15 cellular contexts compared by ENCODE assay signal in the genomic region with DNA sequence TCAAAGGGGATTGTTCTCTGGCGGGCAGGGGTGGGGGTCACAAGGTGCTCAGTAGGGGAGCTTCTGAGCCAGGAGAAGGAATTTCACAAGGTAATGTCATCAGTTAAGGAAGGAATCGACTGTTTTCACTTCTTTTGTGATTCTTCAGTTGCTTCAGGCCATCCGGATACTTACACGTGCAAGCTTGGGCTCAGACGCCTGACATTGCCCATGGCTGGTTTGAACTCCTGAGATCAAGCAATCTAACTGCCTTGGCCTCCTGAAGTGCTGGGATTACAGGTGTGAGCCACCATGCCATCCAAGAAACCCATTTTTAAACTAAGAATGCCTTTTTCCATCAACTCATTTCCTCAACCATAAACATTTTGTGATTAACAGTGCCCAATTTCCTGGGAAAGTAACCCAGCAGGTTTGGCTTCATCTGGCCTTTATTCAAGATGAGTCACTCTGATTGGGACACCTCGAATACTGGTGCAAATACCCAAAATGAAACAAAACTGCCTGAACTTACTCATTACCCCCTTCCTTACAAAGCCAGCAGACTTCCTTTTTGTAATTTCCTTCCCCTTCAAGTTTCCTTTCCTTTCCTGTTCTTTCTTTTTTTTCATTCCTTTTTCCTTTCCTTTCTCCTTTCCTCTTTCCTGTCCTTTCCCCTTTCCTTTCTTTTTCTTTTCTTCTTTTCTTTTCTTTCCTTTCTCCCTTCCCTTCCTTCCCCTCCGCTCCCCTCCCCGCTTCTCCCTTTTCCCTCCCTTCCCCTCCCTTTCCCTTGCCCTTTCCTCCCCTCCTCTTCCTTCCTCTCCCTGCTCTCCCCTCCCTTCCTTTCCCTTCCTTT. TPM values are rescaled to one million over a fixed set of nuclear protein-coding genes. Genes with fewer than 3 reads are reported as not detected.
DNase-seq lines count a peak whose midpoint lies in the region; ATAC-seq, FAIRE-seq and TF ChIP-seq lines count a peak whose summit lies in the region.
"Had no signal": no experiment of that assay in that cellular context is flagged by ENCODE, and none has a peak within 500 bp of the region (broad histone marks: within the 10 kb centered on the region; RNA-seq: fewer than 3 reads in every experiment).

No MANE protein-coding gene starts in this region.

- DNase-seq in activated CD8-positive, alpha-beta memory T cell treated with anti-CD3 and anti-CD28 coated beads, Interleukin-2, amount 10 ng/mL, durations not matched to agents 7 days and 5 days: no peak
- no peak for DNase-seq in activated CD8-positive, alpha-beta memory T cell treated with anti-CD3 and anti-CD28 coated beads for 24 hours
- peak; percentile 50 for DNase-seq in NOMO-1 treated with DMSO at 0.1 percent for 48 hours (lab: John Stamatoyannopoulos, UW; ENCODE audit: unreplicated experiment)
- DNase-seq in endothelial cell of umbilical vein (ENCODE audit: low read depth, low spot score): peak; percentile 51
- DNase-seq in OCI-LY7 (ENCODE audit: low spot score): no peak
- no peak for DNase-seq in hypothalamus (lab: John Stamatoyannopoulos, UW)
- DNase-seq: activated T-cell treated with anti-CD3 and anti-CD28 coated beads for 4 hours; KBM-7; NCI-H524; stimulated activated CD4-positive, alpha-beta T cell treated with anti-CD3 and anti-CD28 coated beads, Interleukin-1b, Interleukin-23, amount 100 ng/mL, for 48 hours had no signal

- peaks cover 59% of the 10 kb centered on the region for H3K4me1 Mint-ChIP-seq in activated CD8-positive, alpha-beta memory T cell treated with anti-CD3 and anti-CD28 coated beads, Interleukin-2, amount 10 ng/mL, durations not matched to agents 7 days and 5 days
- H3K4me1 Mint-ChIP-seq in stimulated activated naive CD8-positive, alpha-beta T cell treated with anti-CD3 and anti-CD28 coated beads, Interleukin-15, Interleukin-2, amounts not matched to agents 100 ng/mL and 50 ng/mL, for 24 hours (ENCODE audit: low read depth): peaks cover 64% of the 10 kb centered on the region
- H3K4me1 Mint-ChIP-seq: neural crest cell had no signal

- BruUV-seq in endothelial cell of umbilical vein (replicated peaks; lab: Mats Ljungman, UMichigan): no TSS peak
- BruUV-seq in OCI-LY7 (replicated peaks; lab: Mats Ljungman, UMichigan): no TSS peak

- H2AFZ ChIP-seq in endothelial cell of umbilical vein (ENCODE audit: low read depth, low read length) (no peak overlapping the region), OCI-LY7 (ENCODE audit: low read length) (no peak overlapping the region)

- no peaks in the 10 kb centered on the region for H3K9me3 ChIP-seq in endothelial cell of umbilical vein (replicated peaks; ENCODE audit: control insufficient read depth, insufficient read depth, low read length)
- H3K9me3 ChIP-seq in OCI-LY7 (ENCODE audit: low read length): no peaks in the 10 kb centered on the region
- H3K9me3 ChIP-seq: thoracic aorta had no signal

- H3K36me3 ChIP-seq in endothelial cell of umbilical vein (ENCODE audit: control insufficient read depth in 2 of 2, extremely low read depth in 1 of 2, insufficient read depth in 2 of 2, low read length in 2 of 2): no peaks in the 10 kb centered on the region
- no peaks in the 10 kb centered on the region for H3K36me3 ChIP-seq in OCI-LY7 (ENCODE audit: insufficient read depth, low read length)
- H3K36me3 ChIP-seq: thoracic aorta had no signal

- dilution Hi-C loops in endothelial cell of umbilical vein (cut with MboI; ENCODE audit: extremely low pct_ligation_motif_present, low sequenced_read_pairs): no loop called here

- H4K20me1 ChIP-seq in endothelial cell of umbilical vein (replicated peaks; ENCODE audit: control insufficient read depth, extremely low read depth, insufficient read depth, low read length) (no peaks in the 10 kb centered on the region), OCI-LY7 (ENCODE audit: insufficient read depth, low read length) (no peaks in the 10 kb centered on the region)

- H3K9me1 ChIP-seq in endothelial cell of umbilical vein (replicated peaks; ENCODE audit: control insufficient read depth, extremely low read depth, insufficient read depth, low read length): no peaks in the 10 kb centered on the region

- FAIRE-seq in endothelial cell of umbilical vein (lab: Jason Lieb, UNC): peak; percentile 78

- H3K27me3 ChIP-seq in endothelial cell of umbilical vein (ENCODE audit: control insufficient read depth in 2 of 2, insufficient read depth in 2 of 2, low read length in 2 of 2): no peaks in the 10 kb centered on the region

- no peak overlapping the region for H3K27ac ChIP-seq in endothelial cell of umbilical vein (ENCODE audit: insufficient read depth, low read depth, low read length)
- H3K27ac ChIP-seq in OCI-LY7 (ENCODE audit: low read depth, low read length, poor library complexity, severe bottlenecking): no peak overlapping the region
- H3K27ac ChIP-seq: thoracic aorta had no signal

- no peak for ATAC-seq in activated CD8-positive, alpha-beta memory T cell treated with anti-CD3 and anti-CD28 coated beads, Interleukin-2, amount 10 ng/mL, durations not matched to agents 7 days and 5 days
- ATAC-seq in HG03571 (IDR thresholded peaks at IDR 0.05; ENCODE audit: unreplicated experiment): no peak

- no peaks in the 10 kb centered on the region for H3K79me2 ChIP-seq in endothelial cell of umbilical vein (ENCODE audit: control insufficient read depth, insufficient read depth, low read length)
- H3K79me2 ChIP-seq in OCI-LY7 (ENCODE audit: insufficient read depth, low read depth, low read length): no peaks in the 10 kb centered on the region

- CTCF ChIA-PET in activated CD8-positive, alpha-beta memory T cell treated with anti-CD3 and anti-CD28 coated beads, Interleukin-2, amount 10 ng/mL, durations not matched to agents 7 days and 5 days (lab: Charles Lee): interaction anchor here (1.2 to 1.4 kb wide), 2 partner anchors 36 to 476 kb away, joined by 3 to 5 read pairs; no protein-coding TSS in a partner anchor
- CTCF ChIA-PET in endothelial cell of umbilical vein (lab: Charles Lee): interaction anchor here (1.8 kb wide), 1 partner anchor 7 kb away, joined by 4 read pairs; no protein-coding TSS in a partner anchor
- CTCF ChIA-PET in OCI-LY7 (lab: Charles Lee; ENCODE audit: unreplicated experiment): no interaction called here

- H3K36me3 Mint-ChIP-seq in activated CD8-positive, alpha-beta memory T cell treated with anti-CD3 and anti-CD28 coated beads, Interleukin-2, amount 10 ng/mL, durations not matched to agents 7 days and 5 days: peaks cover 1% of the 10 kb centered on the region
- no peaks in the 10 kb centered on the region for H3K36me3 Mint-ChIP-seq in stimulated activated naive CD8-positive, alpha-beta T cell treated with anti-CD3 and anti-CD28 coated beads, Interleukin-15, Interleukin-2, amounts not matched to agents 100 ng/mL and 50 ng/mL, for 24 hours (ENCODE audit: low read depth)

- TF ChIP-seq CTCF in endothelial cell of umbilical vein (IDR thresholded peaks at IDR 0.05; ENCODE audit: extremely low read depth in 1 of 2, insufficient read depth in 1 of 2, low read depth in 1 of 2, low read length in 2 of 2) (no peak), OCI-LY7 (conservative IDR thresholded peaks at IDR 0.05; ENCODE audit: low read length) (no peak)

- TF ChIP-seq POLR2A in endothelial cell of umbilical vein (IDR thresholded peaks at IDR 0.05; ENCODE audit: low read depth, low read length): no peak

- H3K4me2 ChIP-seq in endothelial cell of umbilical vein (ENCODE audit: insufficient read depth, low read length): no peak overlapping the region
- no peak overlapping the region for H3K4me2 ChIP-seq in OCI-LY7 (ENCODE audit: low read length)

- POLR2A ChIA-PET in endothelial cell of umbilical vein (lab: Charles Lee): no interaction called here
- POLR2A ChIA-PET in OCI-LY7 (lab: Charles Lee): interaction anchor here (0.6 to 0.7 kb wide), 2 partner anchors 14 to 363 kb away, joined by 3 to 6 read pairs; no protein-coding TSS in a partner anchor

- no peaks in the 10 kb centered on the region for H3K27me3 Mint-ChIP-seq in activated CD8-positive, alpha-beta memory T cell treated with anti-CD3 and anti-CD28 coated beads, Interleukin-2, amount 10 ng/mL, durations not matched to agents 7 days and 5 days
- H3K27me3 Mint-ChIP-seq in stimulated activated naive CD8-positive, alpha-beta T cell treated with anti-CD3 and anti-CD28 coated beads, Interleukin-15, Interleukin-2, amounts not matched to agents 100 ng/mL and 50 ng/mL, for 24 hours: no peaks in the 10 kb centered on the region

- H3K9ac ChIP-seq in endothelial cell of umbilical vein (replicated peaks; ENCODE audit: extremely low read depth, insufficient read depth, low read length): no peak overlapping the region

- no peaks in the 10 kb centered on the region for H3K9me2 ChIP-seq in OCI-LY7 (ENCODE audit: insufficient read depth, low read length)

- H3K4me1 ChIP-seq in endothelial cell of umbilical vein (ENCODE audit: control insufficient read depth, extremely low read depth, insufficient read depth, low read length) (peaks cover 30% of the 10 kb centered on the region), OCI-LY7 (ENCODE audit: insufficient read depth, low read length, poor library complexity, severe bottlenecking) (no peaks in the 10 kb centered on the region)

- no peaks in the 10 kb centered on the region for H3K9me3 Mint-ChIP-seq in activated CD8-positive, alpha-beta memory T cell treated with anti-CD3 and anti-CD28 coated beads, Interleukin-2, amount 10 ng/mL, durations not matched to agents 7 days and 5 days (ENCODE audit: low read depth)
- H3K9me3 Mint-ChIP-seq in stimulated activated naive CD8-positive, alpha-beta T cell treated with anti-CD3 and anti-CD28 coated beads, Interleukin-15, Interleukin-2, amounts not matched to agents 100 ng/mL and 50 ng/mL, for 24 hours: no peaks in the 10 kb centered on the region
- H3K9me3 Mint-ChIP-seq: neural crest cell had no signal

- H3K4me3 ChIP-seq in endothelial cell of umbilical vein (replicated peaks in 1 of 3; ENCODE audit: insufficient read depth in 1 of 3, low read depth in 1 of 3, low read length in 3 of 3) (no peak overlapping the region), OCI-LY7 (ENCODE audit: low read depth, low read length, poor library complexity, severe bottlenecking) (no peak overlapping the region)
- H3K4me3 ChIP-seq: thoracic aorta had no signal

- intact Hi-C loops in endothelial cell of umbilical vein (cut with micrococcal nuclease) (no loop called here), OCI-LY7 (cut with micrococcal nuclease; ENCODE audit: unreplicated experiment) (no loop called here)

- H3K4me3 Mint-ChIP-seq in activated CD8-positive, alpha-beta memory T cell treated with anti-CD3 and anti-CD28 coated beads, Interleukin-2, amount 10 ng/mL, durations not matched to agents 7 days and 5 days: no peak overlapping the region
- H3K4me3 Mint-ChIP-seq in stimulated activated naive CD8-positive, alpha-beta T cell treated with anti-CD3 and anti-CD28 coated beads, Interleukin-15, Interleukin-2, amounts not matched to agents 100 ng/mL and 50 ng/mL, for 24 hours: peak overlapping the region; percentile 34
- H3K4me3 Mint-ChIP-seq: neural crest cell had no signal

- peak overlapping the region; percentile 3 for H3K27ac Mint-ChIP-seq in activated CD8-positive, alpha-beta memory T cell treated with anti-CD3 and anti-CD28 coated beads, Interleukin-2, amount 10 ng/mL, durations not matched to agents 7 days and 5 days
- peak overlapping the region; percentile 79 for H3K27ac Mint-ChIP-seq in stimulated activated naive CD8-positive, alpha-beta T cell treated with anti-CD3 and anti-CD28 coated beads, Interleukin-15, Interleukin-2, amounts not matched to agents 100 ng/mL and 50 ng/mL, for 24 hours

RNA-seq across cellular contexts. Expression of gene RNASE10, which starts 10.2 kb away (rescaled TPM):
- under 1 TPM; 0.30 to 0.67 TPM for total RNA-seq in activated CD8-positive, alpha-beta memory T cell treated with anti-CD3 and anti-CD28 coated beads, Interleukin-2, amount 10 ng/mL, durations not matched to agents 7 days and 5 days
- total RNA-seq in endothelial cell of umbilical vein (1.2 and 1.8 TPM in 2 replicates), OCI-LY7 (2022) (1.5 and 1.7 TPM in 2 replicates)
- 0.12 TPM in 1 of 2 replicates, not detected in the other for polyA plus RNA-seq in endothelial cell of umbilical vein
- polyA plus RNA-seq in endothelial cell of umbilical vein (2011; cell fraction: cytosol; rRNA removed): 0.11 and 0.18 TPM in 2 replicates
- polyA plus RNA-seq in endothelial cell of umbilical vein (2011; cell fraction: nucleus; rRNA removed): not detected in 2 replicates
- 0.55 and 0.91 TPM in 2 replicates for polyA plus RNA-seq in endothelial cell of umbilical vein (2012)
- 0.30 TPM in 1 of 2 replicates, not detected in the other for polyA minus RNA-seq in endothelial cell of umbilical vein
- not detected for polyA minus RNA-seq in endothelial cell of umbilical vein (2011; cell fraction: cytosol; rRNA and poly(A)+ RNA removed)
- polyA minus RNA-seq in endothelial cell of umbilical vein (2011; cell fraction: nucleus; rRNA and poly(A)+ RNA removed): not detected in 2 replicates
- total RNA-seq in OCI-LY7 (2014; rRNA removed; shearing (Covaris generic)): not detected in 2 replicates
- total RNA-seq: thoracic aorta had no signal
- polyA plus RNA-seq: AG04450 had no signal

RNA-seq across cellular contexts. Expression of gene PNP, which starts 25.9 kb away (rescaled TPM):
- total RNA-seq in activated CD8-positive, alpha-beta memory T cell treated with anti-CD3 and anti-CD28 coated beads, Interleukin-2, amount 10 ng/mL, durations not matched to agents 7 days and 5 days: 100 to 1,000 TPM; 173 to 194 TPM
- total RNA-seq in endothelial cell of umbilical vein (189 and 271 TPM in 2 replicates), OCI-LY7 (2022) (118 and 128 TPM in 2 replicates)
- 232 and 245 TPM in 2 replicates for polyA plus RNA-seq in endothelial cell of umbilical vein
- polyA plus RNA-seq in endothelial cell of umbilical vein (2011; cell fraction: cytosol; rRNA removed): 243 and 281 TPM in 2 replicates
- 247 and 283 TPM in 2 replicates for polyA plus RNA-seq in endothelial cell of umbilical vein (2011; cell fraction: nucleus; rRNA removed)
- 185 and 262 TPM in 2 replicates for polyA plus RNA-seq in endothelial cell of umbilical vein (2012)
- 189 and 212 TPM in 2 replicates for polyA minus RNA-seq in endothelial cell of umbilical vein
- polyA minus RNA-seq in endothelial cell of umbilical vein (2011; cell fraction: cytosol; rRNA and poly(A)+ RNA removed): 97.0 TPM
- 95.2 and 95.7 TPM in 2 replicates for polyA minus RNA-seq in endothelial cell of umbilical vein (2011; cell fraction: nucleus; rRNA and poly(A)+ RNA removed)
- total RNA-seq in OCI-LY7 (2014; rRNA removed; shearing (Covaris generic)): 120 and 127 TPM in 2 replicates

RNA-seq across cellular contexts. Expression of gene PIP4P1, which starts 33.9 kb away (rescaled TPM):
- total RNA-seq in activated CD8-positive, alpha-beta memory T cell treated with anti-CD3 and anti-CD28 coated beads, Interleukin-2, amount 10 ng/mL, durations not matched to agents 7 days and 5 days: 10 to 100 TPM; 30.9 to 31.7 TPM
- 28.6 and 33.6 TPM in 2 replicates for total RNA-seq in endothelial cell of umbilical vein
- 52.5 and 58.6 TPM in 2 replicates for polyA plus RNA-seq in endothelial cell of umbilical vein
- polyA plus RNA-seq in endothelial cell of umbilical vein (2011; cell fraction: cytosol; rRNA removed): 33.8 and 34.5 TPM in 2 replicates
- polyA plus RNA-seq in endothelial cell of umbilical vein (2011; cell fraction: nucleus; rRNA removed): 98.7 and 120 TPM in 2 replicates
- polyA plus RNA-seq in endothelial cell of umbilical vein (2012): 19.1 and 21.5 TPM in 2 replicates
- 65.1 and 69.4 TPM in 2 replicates for polyA minus RNA-seq in endothelial cell of umbilical vein
- polyA minus RNA-seq in endothelial cell of umbilical vein (2011; cell fraction: cytosol; rRNA and poly(A)+ RNA removed): 21.2 TPM
- 26.2 and 28.5 TPM in 2 replicates for polyA minus RNA-seq in endothelial cell of umbilical vein (2011; cell fraction: nucleus; rRNA and poly(A)+ RNA removed)
- total RNA-seq in OCI-LY7 (2014; rRNA removed; shearing (Covaris generic)): 23.3 and 26.9 TPM in 2 replicates
- 43.6 and 44.7 TPM in 2 replicates for total RNA-seq in OCI-LY7 (2022)

RNA-seq across cellular contexts. Expression of gene APEX1, which starts 40.1 kb away (rescaled TPM):
- total RNA-seq in activated CD8-positive, alpha-beta memory T cell treated with anti-CD3 and anti-CD28 coated beads, Interleukin-2, amount 10 ng/mL, durations not matched to agents 7 days and 5 days: 100 to 1,000 TPM; 112 to 179 TPM
- 227 and 231 TPM in 2 replicates for total RNA-seq in endothelial cell of umbilical vein
- polyA plus RNA-seq in endothelial cell of umbilical vein: 304 and 387 TPM in 2 replicates
- polyA plus RNA-seq in endothelial cell of umbilical vein (2011; cell fraction: cytosol; rRNA removed): 305 and 349 TPM in 2 replicates
- polyA plus RNA-seq in endothelial cell of umbilical vein (2011; cell fraction: nucleus; rRNA removed): 233 and 254 TPM in 2 replicates
- 177 and 248 TPM in 2 replicates for polyA plus RNA-seq in endothelial cell of umbilical vein (2012)
- polyA minus RNA-seq in endothelial cell of umbilical vein: 232 and 271 TPM in 2 replicates
- polyA minus RNA-seq in endothelial cell of umbilical vein (2011; cell fraction: cytosol; rRNA and poly(A)+ RNA removed): 103 TPM
- polyA minus RNA-seq in endothelial cell of umbilical vein (2011; cell fraction: nucleus; rRNA and poly(A)+ RNA removed): 39.2 and 46.9 TPM in 2 replicates
- total RNA-seq in OCI-LY7 (2014; rRNA removed; shearing (Covaris generic)): 110 and 117 TPM in 2 replicates
- 175 and 203 TPM in 2 replicates for total RNA-seq in OCI-LY7 (2022)

RNA-seq across cellular contexts. Expression of gene OSGEP, which starts 40.5 kb away (rescaled TPM):
- total RNA-seq in activated CD8-positive, alpha-beta memory T cell treated with anti-CD3 and anti-CD28 coated beads, Interleukin-2, amount 10 ng/mL, durations not matched to agents 7 days and 5 days: 10 to 100 TPM; 42.8 to 53.0 TPM
- total RNA-seq in endothelial cell of umbilical vein (39.1 and 41.8 TPM in 2 replicates), OCI-LY7 (2022) (68.8 and 76.6 TPM in 2 replicates)
- polyA plus RNA-seq in endothelial cell of umbilical vein: 84.5 and 100 TPM in 2 replicates
- polyA plus RNA-seq in endothelial cell of umbilical vein (2011; cell fraction: cytosol; rRNA removed): 35.7 and 37.7 TPM in 2 replicates
- polyA plus RNA-seq in endothelial cell of umbilical vein (2011; cell fraction: nucleus; rRNA removed): 183 and 209 TPM in 2 replicates
- polyA plus RNA-seq in endothelial cell of umbilical vein (2012): 23.6 and 23.8 TPM in 2 replicates
- polyA minus RNA-seq in endothelial cell of umbilical vein: 58.4 and 63.1 TPM in 2 replicates
- polyA minus RNA-seq in endothelial cell of umbilical vein (2011; cell fraction: cytosol; rRNA and poly(A)+ RNA removed): 24.2 TPM
- 63.4 and 65.6 TPM in 2 replicates for polyA minus RNA-seq in endothelial cell of umbilical vein (2011; cell fraction: nucleus; rRNA and poly(A)+ RNA removed)
- total RNA-seq in OCI-LY7 (2014; rRNA removed; shearing (Covaris generic)): 85.2 and 86.6 TPM in 2 replicates

Comparison
In these comparisons a context has a peak if more than half of its experiments do, and no peak if none do; other contexts are left out.
1. DNase-seq: peak in NOMO-1 treated with DMSO at 0.1 percent for 48 hours (single experiment) and endothelial cell of umbilical vein (single experiment); none in activated CD8-positive, alpha-beta memory T cell treated with anti-CD3 and anti-CD28 coated beads, Interleukin-2, amount 10 ng/mL, durations not matched to agents 7 days and 5 days (single experiment), activated CD8-positive, alpha-beta memory T cell treated with anti-CD3 and anti-CD28 coated beads for 24 hours (single experiment), OCI-LY7 (single experiment) and hypothalamus (0 of 51).